In genomic region chr11:3626250-3626960, GRCh38 we compare ENCODE assay signal across 16 cellular contexts. TPM values are rescaled to one million over a fixed set of nuclear protein-coding genes. Genes with fewer than 3 reads are reported as not detected.
A peak's percentile ranks its signal among the peaks of the same experiment; 100 is the strongest.
DNase-seq lines count a peak whose midpoint lies in the region; ATAC-seq and TF ChIP-seq lines count a peak whose summit lies in the region.
"Had no signal": no experiment of that assay in that cellular context is flagged by ENCODE, and none has a peak within 500 bp of the region (broad histone marks: within the 10 kb centered on the region; RNA-seq: fewer than 3 reads in every experiment).

No MANE protein-coding gene starts in this region.

- no peak overlapping the region for H2BK15ac ChIP-seq in mesendoderm (replicated peaks; ENCODE audit: low read depth)

- H3K79me2 ChIP-seq in mesendoderm (ENCODE audit: control insufficient read depth, insufficient read depth, low read length) = no peaks in the 10 kb centered on the region

- TF ChIP-seq CTCF in colonic mucosa (IDR thresholded peaks at IDR 0.05) = no peak

- H3K36me3 Mint-ChIP-seq in activated naive CD4-positive, alpha-beta T cell treated with anti-CD3 and anti-CD28 coated beads, Interleukin-2, amount 10 ng/mL, durations not matched to agents 7 days and 5 days = no peaks in the 10 kb centered on the region
- H3K36me3 Mint-ChIP-seq: T-cell had no signal

- H3K4me1 Mint-ChIP-seq in activated naive CD4-positive, alpha-beta T cell treated with anti-CD3 and anti-CD28 coated beads, Interleukin-2, amount 10 ng/mL, durations not matched to agents 7 days and 5 days = no peaks in the 10 kb centered on the region

- H3K4me3 ChIP-seq in colonic mucosa (no peak overlapping the region), mesendoderm (ENCODE audit: low read length) (no peak overlapping the region)

- no peaks in the 10 kb centered on the region for H3K9me3 Mint-ChIP-seq in activated naive CD4-positive, alpha-beta T cell treated with anti-CD3 and anti-CD28 coated beads, Interleukin-2, amount 10 ng/mL, durations not matched to agents 7 days and 5 days
- H3K9me3 Mint-ChIP-seq: T-cell had no signal

- H3K9ac ChIP-seq in colonic mucosa (ENCODE audit: low read depth in 2 of 2, low read length in 2 of 2) (no peak overlapping the region), mesendoderm (ENCODE audit: low read length) (no peak overlapping the region)

- H3K18ac ChIP-seq in mesendoderm (ENCODE audit: low read length) = no peak overlapping the region

- peak overlapping the region; percentile 3 for H3K56ac ChIP-seq in mesendoderm (ENCODE audit: low read length)

- H3K27me3 Mint-ChIP-seq in activated naive CD4-positive, alpha-beta T cell treated with anti-CD3 and anti-CD28 coated beads, Interleukin-2, amount 10 ng/mL, durations not matched to agents 7 days and 5 days = peaks cover 7% of the 10 kb centered on the region

- no peak for ATAC-seq in HG03097 (IDR thresholded peaks at IDR 0.05; ENCODE audit: low FRiP score, unreplicated experiment)

- H3K9me3 ChIP-seq in colonic mucosa = no peaks in the 10 kb centered on the region

- H2BK5ac ChIP-seq in mesendoderm (ENCODE audit: low read length) = no peak overlapping the region

- H3K27me3 ChIP-seq in colonic mucosa (no peaks in the 10 kb centered on the region), mesendoderm (ENCODE audit: insufficient read depth, low read length, poor library complexity) (no peaks in the 10 kb centered on the region)

- no peak overlapping the region for H2BK120ac ChIP-seq in mesendoderm (ENCODE audit: low read depth, low read length)

- CTCF ChIA-PET in activated naive CD4-positive, alpha-beta T cell treated with anti-CD3 and anti-CD28 coated beads, Interleukin-2, amount 10 ng/mL, durations not matched to agents 7 days and 5 days (lab: Charles Lee) = interaction anchor here (1.1 to 1.3 kb wide), 2 partner anchors 12 to 13 kb away, joined by 3 to 4 read pairs; no protein-coding TSS in a partner anchor

- H2AK5ac ChIP-seq in mesendoderm (ENCODE audit: low read length) = no peak overlapping the region

- H3K23ac ChIP-seq in mesendoderm (ENCODE audit: low read length) = no peak overlapping the region

- H3K4ac ChIP-seq in mesendoderm (ENCODE audit: low read depth, low read length) = no peak overlapping the region

- H4K8ac ChIP-seq in mesendoderm (ENCODE audit: low read depth, low read length) = no peak overlapping the region

- H3K36me3 ChIP-seq in colonic mucosa = no peaks in the 10 kb centered on the region
- no peaks in the 10 kb centered on the region for H3K36me3 ChIP-seq in mesendoderm (ENCODE audit: control insufficient read depth, insufficient read depth, low read length)

- H3K4me1 ChIP-seq in colonic mucosa = no peaks in the 10 kb centered on the region
- peaks cover 2% of the 10 kb centered on the region for H3K4me1 ChIP-seq in mesendoderm (ENCODE audit: control insufficient read depth, low read depth, low read length)

- no peaks in the 10 kb centered on the region for H3K79me1 ChIP-seq in mesendoderm (ENCODE audit: low read length)

- WGBS in mesendoderm (ENCODE audit: extremely low coverage, insufficient coverage, low lambda C conversion rate) = no CpG with 5 or more reads among the region's 23 CpGs

- H3K27ac ChIP-seq in colonic mucosa = no peak overlapping the region
- no peak overlapping the region for H3K27ac ChIP-seq in mesendoderm (ENCODE audit: low read depth, low read length)

- no peak overlapping the region for H3K4me2 ChIP-seq in mesendoderm (ENCODE audit: low read length)

- H3K27ac Mint-ChIP-seq in activated naive CD4-positive, alpha-beta T cell treated with anti-CD3 and anti-CD28 coated beads, Interleukin-2, amount 10 ng/mL, durations not matched to agents 7 days and 5 days = no peak overlapping the region
- H3K27ac Mint-ChIP-seq: T-cell had no signal

- DNase-seq in activated naive CD4-positive, alpha-beta T cell treated with anti-CD3 and anti-CD28 coated beads, Interleukin-2, amount 10 ng/mL, durations not matched to agents 7 days and 5 days = peak; percentile 27
- DNase-seq in activated naive CD4-positive, alpha-beta T cell (lab: John Stamatoyannopoulos, UW) = no peak
- DNase-seq in colonic mucosa = peak; percentile 24
- no peak for DNase-seq in mesendoderm
- no peak for DNase-seq in NCI-H2029 treated with DMSO at 0.1 percent for 48 hours (lab: John Stamatoyannopoulos, UW)
- DNase-seq in HuH-7.5 (ENCODE audit: low spot score) = no peak
- DNase-seq in DMS 273 treated with DMSO at 0.1 percent for 48 hours (lab: John Stamatoyannopoulos, UW) = no peak
- DNase-seq: activated CD8-positive, alpha-beta memory T cell treated with anti-CD3 and anti-CD28 coated beads, Interleukin-2, amount 50 U/mL, for 48 hours; erythroblast; NCI-H1092; NK-92 treated with Interleukin-12 subunit alpha and Interleukin-12 subunit beta, amount 100 ng/mL, for 24 hours had no signal

- no peak overlapping the region for H3K4me3 Mint-ChIP-seq in activated naive CD4-positive, alpha-beta T cell treated with anti-CD3 and anti-CD28 coated beads, Interleukin-2, amount 10 ng/mL, durations not matched to agents 7 days and 5 days
- H3K4me3 Mint-ChIP-seq: T-cell had no signal

- no peak overlapping the region for H4K5ac ChIP-seq in mesendoderm (ENCODE audit: low read length)

- intact Hi-C loops in colonic mucosa (cut with DNase I) = no loop called here

RNA-seq across cellular contexts. Expression of gene ART5, which starts 15.4 kb away (rescaled TPM):
- not detected for total RNA-seq in colonic mucosa
- 4.0 TPM for polyA plus RNA-seq in mesendoderm (2013, experiment 1 of 2)
- 4.0 TPM for polyA plus RNA-seq in mesendoderm (2013, experiment 2 of 2)
- total RNA-seq: T-cell, urinary bladder had no signal

RNA-seq across cellular contexts. Expression of gene ART1, which starts 18.5 kb away (rescaled TPM):
- total RNA-seq in colonic mucosa = not detected
- polyA plus RNA-seq in mesendoderm (2013, experiment 1 of 2) = not detected
- not detected for polyA plus RNA-seq in mesendoderm (2013, experiment 2 of 2)
- total RNA-seq: omental fat pad, T-cell, urinary bladder had no signal
- polyA plus RNA-seq: AG04450, urinary bladder had no signal

RNA-seq across cellular contexts. Expression of gene CHRNA10, which starts 44.8 kb away (rescaled TPM):
- total RNA-seq in colonic mucosa = 1 to 10 TPM; 1.4 to 2.4 TPM
- 0.52 TPM for polyA plus RNA-seq in mesendoderm (2013, experiment 1 of 2)
- polyA plus RNA-seq in mesendoderm (2013, experiment 2 of 2) = 0.59 TPM

Comparison
In these comparisons a context has a peak if more than half of its experiments do, and no peak if none do; other contexts are left out.
1. DNase-seq: peak in activated naive CD4-positive, alpha-beta T cell treated with anti-CD3 and anti-CD28 coated beads, Interleukin-2, amount 10 ng/mL, durations not matched to agents 7 days and 5 days (single experiment) and colonic mucosa (single experiment); none in activated naive CD4-positive, alpha-beta T cell (0 of 4), mesendoderm (single experiment), NCI-H2029 treated with DMSO at 0.1 percent for 48 hours (single experiment), HuH-7.5 (single experiment) and DMS 273 treated with DMSO at 0.1 percent for 48 hours (single experiment).